In the genomic region with DNA sequence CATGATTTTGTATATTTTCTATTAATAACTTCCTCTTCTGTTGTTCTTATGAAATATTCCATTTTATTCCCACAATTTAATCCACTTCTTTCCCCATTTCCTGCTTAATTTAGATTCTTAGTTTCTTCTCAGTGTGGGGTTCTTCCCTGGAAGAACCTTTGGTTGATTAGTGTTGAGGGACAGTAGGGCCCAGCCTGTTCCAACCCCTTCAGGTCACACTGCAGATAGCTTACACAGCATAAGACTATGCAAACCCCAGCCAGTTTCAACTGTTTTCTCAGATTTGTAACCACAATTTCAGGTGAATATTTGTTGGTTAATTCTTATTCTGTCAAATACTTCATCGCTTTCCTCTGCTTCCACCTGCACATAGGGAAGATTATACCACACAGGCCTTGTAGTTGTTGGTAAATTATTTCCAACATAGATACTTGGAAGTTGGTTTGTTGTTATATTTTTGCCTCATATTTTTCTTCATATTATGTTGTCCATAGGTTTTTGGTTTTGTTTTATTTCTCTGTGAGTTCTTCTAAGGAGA, we compare ENCODE assay signal across 13 cellular contexts. TPM values are rescaled to one million over a fixed set of nuclear protein-coding genes. Genes with fewer than 3 reads are reported as not detected.
"Had no signal": no experiment of that assay in that cellular context is flagged by ENCODE, and none has a peak within 500 bp of the region (broad histone marks: within the 10 kb centered on the region; RNA-seq: fewer than 3 reads in every experiment).

No MANE protein-coding gene starts in this region.

- H3K27ac ChIP-seq: tibial artery had no signal

- H3K4me3 Mint-ChIP-seq: activated CD4-positive, alpha-beta T cell treated with anti-CD3 and anti-CD28 coated beads, Interleukin-2, amount 10 ng/mL, durations not matched to agents 7 days and 5 days; activated naive CD4-positive, alpha-beta T cell treated with anti-CD3 and anti-CD28 coated beads, Interleukin-2, amount 10 ng/mL, durations not matched to agents 7 days and 5 days; naive B cell had no signal

- H3K27me3 Mint-ChIP-seq: activated CD4-positive, alpha-beta T cell treated with anti-CD3 and anti-CD28 coated beads, Interleukin-2, amount 10 ng/mL, durations not matched to agents 7 days and 5 days; activated naive CD4-positive, alpha-beta T cell treated with anti-CD3 and anti-CD28 coated beads, Interleukin-2, amount 10 ng/mL, durations not matched to agents 7 days and 5 days; naive B cell had no signal

- H3K4me1 Mint-ChIP-seq: activated CD4-positive, alpha-beta T cell treated with anti-CD3 and anti-CD28 coated beads, Interleukin-2, amount 10 ng/mL, durations not matched to agents 7 days and 5 days; activated naive CD4-positive, alpha-beta T cell treated with anti-CD3 and anti-CD28 coated beads, Interleukin-2, amount 10 ng/mL, durations not matched to agents 7 days and 5 days; naive B cell had no signal

- H3K9me3 Mint-ChIP-seq: activated CD4-positive, alpha-beta T cell treated with anti-CD3 and anti-CD28 coated beads, Interleukin-2, amount 10 ng/mL, durations not matched to agents 7 days and 5 days; activated naive CD4-positive, alpha-beta T cell treated with anti-CD3 and anti-CD28 coated beads, Interleukin-2, amount 10 ng/mL, durations not matched to agents 7 days and 5 days; activated T-helper 2 cell treated with anti-CD3 and anti-CD28 coated beads, Interferon-gamma antibody, Interleukin-2, Interleukin-4, amounts not matched to agents 10 μg/mL and 5 μg/mL and 100 μg/mL, durations not matched to agents 14 hours and 24 hours and 36 hours had no signal

- H3K27me3 ChIP-seq: tibial artery had no signal

- H3K36me3 ChIP-seq: tibial artery had no signal

- H3K27ac Mint-ChIP-seq: activated CD4-positive, alpha-beta T cell treated with anti-CD3 and anti-CD28 coated beads, Interleukin-2, amount 10 ng/mL, durations not matched to agents 7 days and 5 days; activated naive CD4-positive, alpha-beta T cell treated with anti-CD3 and anti-CD28 coated beads, Interleukin-2, amount 10 ng/mL, durations not matched to agents 7 days and 5 days; activated T-helper 2 cell treated with anti-CD3 and anti-CD28 coated beads, Interferon-gamma antibody, Interleukin-2, Interleukin-4, amounts not matched to agents 10 μg/mL and 5 μg/mL and 100 μg/mL, durations not matched to agents 14 hours and 24 hours and 36 hours; naive B cell had no signal

- H3K9me3 ChIP-seq: tibial artery had no signal

- H3K4me3 ChIP-seq: coronary artery, tibial artery had no signal

- DNase-seq: activated CD4-positive, alpha-beta T cell treated with anti-CD3 and anti-CD28 coated beads, Interleukin-2, amount 10 ng/mL, durations not matched to agents 7 days and 5 days; activated CD4-positive, CD25-positive, alpha-beta regulatory T cell; activated naive CD4-positive, alpha-beta T cell treated with anti-CD3 and anti-CD28 coated beads, Interleukin-2, amount 10 ng/mL, durations not matched to agents 7 days and 5 days; caudate nucleus; effector memory CD4-positive, alpha-beta T cell; naive B cell; posterior cingulate gyrus; small intestine; tibial artery had no signal

- H3K36me3 Mint-ChIP-seq: activated naive CD4-positive, alpha-beta T cell treated with anti-CD3 and anti-CD28 coated beads, Interleukin-2, amount 10 ng/mL, durations not matched to agents 7 days and 5 days; naive B cell had no signal

RNA-seq across cellular contexts. Expression of gene AADACL2, which starts 34.7 kb away (rescaled TPM):
- total RNA-seq: activated CD4-positive, alpha-beta T cell treated with anti-CD3 and anti-CD28 coated beads, Interleukin-2, amount 10 ng/mL, durations not matched to agents 7 days and 5 days; activated CD8-positive, alpha-beta memory T cell treated with anti-CD3 and anti-CD28 coated beads for 36 hours; activated T-helper 2 cell treated with anti-CD3 and anti-CD28 coated beads, Interferon-gamma antibody, Interleukin-2, Interleukin-4, amounts not matched to agents 10 μg/mL and 5 μg/mL and 100 μg/mL, durations not matched to agents 14 hours and 24 hours and 36 hours; epithelial cell of proximal tubule had no signal

RNA-seq across cellular contexts. Expression of gene AADAC, which starts 45.5 kb away (rescaled TPM):
- total RNA-seq: activated CD4-positive, alpha-beta T cell treated with anti-CD3 and anti-CD28 coated beads, Interleukin-2, amount 10 ng/mL, durations not matched to agents 7 days and 5 days; activated CD8-positive, alpha-beta memory T cell treated with anti-CD3 and anti-CD28 coated beads for 36 hours; activated T-helper 2 cell treated with anti-CD3 and anti-CD28 coated beads, Interferon-gamma antibody, Interleukin-2, Interleukin-4, amounts not matched to agents 10 μg/mL and 5 μg/mL and 100 μg/mL, durations not matched to agents 14 hours and 24 hours and 36 hours had no signal
